ENCODE assay signal across 16 cellular contexts in genomic region chr3:5295191-5295690, GRCh38.
DNase-seq lines count a peak whose midpoint lies in the region; ATAC-seq and TF ChIP-seq lines count a peak whose summit lies in the region.
"Had no signal": no experiment of that assay in that cellular context is flagged by ENCODE, and none has a peak within 500 bp of the region (broad histone marks: within the 10 kb centered on the region; RNA-seq: fewer than 3 reads in every experiment).

No MANE protein-coding gene starts in this region.

- no peaks in the 10 kb centered on the region for H3K9me2 ChIP-seq in GM23248 (ENCODE audit: insufficient read depth)

- intact Hi-C loops in left ventricle myocardium superior (cut with micrococcal nuclease), result no loop called here

- in situ Hi-C loops in GM23248 (cut with MboI), result no loop called here

- H3K4me1 ChIP-seq in GM23248 (ENCODE audit: insufficient read depth) (peaks cover 21% of the 10 kb centered on the region), foreskin keratinocyte (peaks cover 21% of the 10 kb centered on the region), smooth muscle cell (ENCODE audit: low read depth) (no peaks in the 10 kb centered on the region)
- H3K4me1 ChIP-seq: BE2C had no signal

- H3K79me2 ChIP-seq in GM23248 (ENCODE audit: insufficient read depth) (no peaks in the 10 kb centered on the region), smooth muscle cell (ENCODE audit: low read depth) (no peaks in the 10 kb centered on the region)

- H3K27ac ChIP-seq in GM23248, result peak overlapping the region; percentile 53; the same call in 1 of the 2 replicates
- H3K27ac ChIP-seq in foreskin keratinocyte, result peak overlapping the region; percentile 38
- peak overlapping the region; percentile 95 for H3K27ac ChIP-seq in smooth muscle cell (ENCODE audit: low read depth)

- H3K9ac ChIP-seq in GM23248 (no peak overlapping the region), smooth muscle cell (ENCODE audit: low read depth) (peak overlapping the region; percentile 37)

- H3K27me3 ChIP-seq in GM23248 (replicated peaks; ENCODE audit: insufficient read depth), result no peaks in the 10 kb centered on the region
- H3K27me3 ChIP-seq in foreskin keratinocyte, result no peaks in the 10 kb centered on the region
- no peaks in the 10 kb centered on the region for H3K27me3 ChIP-seq in smooth muscle cell (ENCODE audit: low read depth)
- H3K27me3 ChIP-seq: BE2C had no signal

- no peak for TF ChIP-seq CTCF in foreskin keratinocyte (conservative IDR thresholded peaks at IDR 0.05)
- TF ChIP-seq CTCF in smooth muscle cell (IDR thresholded peaks at IDR 0.05; ENCODE audit: borderline replicate concordance, insufficient read depth, poor library complexity, severe bottlenecking), result no peak

- H4K20me1 ChIP-seq in GM23248 (ENCODE audit: insufficient read depth) (no peaks in the 10 kb centered on the region), smooth muscle cell (ENCODE audit: low read depth) (no peaks in the 10 kb centered on the region)

- H2AFZ ChIP-seq in GM23248 (0 out of 2 replicates have a peak overlapping the region, but pooled peaks have one; percentile 7), smooth muscle cell (ENCODE audit: low read depth) (no peak overlapping the region)
- H2AFZ ChIP-seq: GM23338 had no signal

- 46 to 48% methylated on average over 1 of the region's 1 CpG for WGBS in GM23248 (ENCODE audit: low coverage in 1 of 2, low lambda C conversion rate in 2 of 2, missing lambda C conversion rate in 2 of 2), 2 experiments
- 78% methylated on average over 1 of the region's 1 CpG for WGBS in smooth muscle cell (ENCODE audit: low lambda C conversion rate)

- ATAC-seq in foreskin keratinocyte (peak; percentile 30), left ventricle myocardium superior (no peak)
- ATAC-seq: GM23338 had no signal

- DNase-seq in EH (ENCODE audit: low read depth), result peak; percentile 26
- no peak for DNase-seq in GM23248
- peak; percentile 21 to 91 for DNase-seq in foreskin keratinocyte
- DNase-seq in smooth muscle cell (lab: John Stamatoyannopoulos, UW; ENCODE audit: unreplicated experiment), result no peak
- no peak for DNase-seq in left ventricle myocardium superior
- no peak for DNase-seq in NOMO-1 (lab: John Stamatoyannopoulos, UW; ENCODE audit: unreplicated experiment in 2 of 2)
- no peak for DNase-seq in NCI-H2029 treated with DMSO at 0.1 percent for 48 hours (lab: John Stamatoyannopoulos, UW)
- DNase-seq: ACHN; BE2C; C1 segment of cervical spinal cord; CD4-positive, CD25-positive, alpha-beta regulatory T cell; CD8-positive, alpha-beta memory T cell; COR-L47; GDM1; HCEC 1CT had no signal

- H3K4me3 ChIP-seq in GM23248, result no peak overlapping the region
- H3K4me3 ChIP-seq in smooth muscle cell, result no peak overlapping the region
- H3K4me3 ChIP-seq: GM23338 had no signal

- H3K9me3 ChIP-seq in GM23248 (ENCODE audit: low read depth) (no peaks in the 10 kb centered on the region), smooth muscle cell (replicated peaks; ENCODE audit: low read depth) (no peaks in the 10 kb centered on the region)
- H3K9me3 ChIP-seq: BE2C had no signal

- H3F3A ChIP-seq in GM23248 (ENCODE audit: insufficient read depth) (peaks cover 13% of the 10 kb centered on the region), smooth muscle cell (ENCODE audit: low read depth) (no peaks in the 10 kb centered on the region)

- H3K4me2 ChIP-seq in GM23248 (ENCODE audit: unreplicated experiment) (no peak overlapping the region), smooth muscle cell (no peak overlapping the region)
- H3K4me2 ChIP-seq: GM23338 had no signal

- no peaks in the 10 kb centered on the region for H3K36me3 ChIP-seq in GM23248 (ENCODE audit: low read depth)
- H3K36me3 ChIP-seq in smooth muscle cell (ENCODE audit: low read depth), result no peaks in the 10 kb centered on the region
- H3K36me3 ChIP-seq: BE2C had no signal

Comparison
In these comparisons a context has a peak if more than half of its experiments do, and no peak if none do; other contexts are left out.
1. DNase-seq: peak in EH (single experiment) and foreskin keratinocyte (2 of 2); none in GM23248 (single experiment), smooth muscle cell (single experiment), left ventricle myocardium superior (single experiment), NOMO-1 (0 of 2) and NCI-H2029 treated with DMSO at 0.1 percent for 48 hours (single experiment).
2. H3K27ac ChIP-seq: peak in every context shown above with its lines; median percentile 95 in smooth muscle cell; 53 in GM23248; 38 in foreskin keratinocyte.